Comparison of ENCODE assay signal across 8 cellular contexts in the genomic region with DNA sequence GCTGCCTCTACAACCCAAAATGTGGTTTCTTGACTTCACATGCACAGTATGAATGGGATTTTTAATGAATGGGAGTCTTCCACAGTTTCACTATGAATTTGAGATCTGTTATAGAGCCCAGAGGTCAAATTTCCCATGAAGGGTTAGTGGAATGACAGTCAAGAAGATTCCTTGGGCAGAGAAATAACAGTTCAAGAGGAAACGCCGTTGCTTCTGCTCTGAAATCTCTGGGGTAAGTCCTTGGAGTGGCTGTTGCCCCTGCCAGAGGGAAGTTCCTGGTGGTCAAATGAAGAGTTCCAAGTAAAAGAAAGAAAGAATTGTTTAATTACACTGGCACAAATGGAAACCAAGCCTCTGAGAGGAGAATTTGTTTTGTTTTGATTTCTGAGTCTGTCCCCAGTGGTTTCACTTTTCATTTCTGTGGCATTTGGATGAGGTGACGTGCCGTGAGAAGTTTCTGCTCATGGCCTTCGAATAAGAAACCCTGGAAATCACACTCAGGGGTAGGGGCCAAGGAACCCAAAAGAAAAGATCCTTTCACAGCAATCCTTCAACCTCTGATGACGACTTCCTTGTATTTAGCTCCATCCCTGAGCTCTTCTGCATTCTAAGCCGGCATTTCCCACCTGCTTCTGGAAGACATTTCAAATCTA.
DNase-seq lines count a peak whose midpoint lies in the region; ATAC-seq, FAIRE-seq and TF ChIP-seq lines count a peak whose summit lies in the region.

No MANE protein-coding gene starts in this region.

- H4K20me1 ChIP-seq in GM12878 (ENCODE audit: control insufficient read depth, insufficient read depth): no peaks in the 10 kb centered on the region

- H3K9ac ChIP-seq in GM12878 (ENCODE audit: control insufficient read depth, insufficient read depth, low read length): peak overlapping the region; percentile 36; the same call in 1 of the 2 replicates

- TF ChIP-seq POLR2A in GM12878 (IDR thresholded peaks at IDR 0.05; ENCODE audit: low read depth, low read length) (no peak), gastrocnemius medialis (IDR thresholded peaks at IDR 0.05) (no peak), body of pancreas (IDR thresholded peaks at IDR 0.05) (no peak)

- peak overlapping the region; percentile 4 for H3K27ac Mint-ChIP-seq in activated naive CD4-positive, alpha-beta T cell treated with anti-CD3 and anti-CD28 coated beads, Interleukin-2, amount 50 U/mL, for 24 hours

- FAIRE-seq in GM12878 (lab: Jason Lieb, UNC): peak; percentile 31

- peaks cover 8% of the 10 kb centered on the region; the same call in 1 of the 2 replicates for H3K4me1 ChIP-seq in GM12878 (ENCODE audit: control insufficient read depth, insufficient read depth, low read length)
- peaks cover 3 to 4% of the 10 kb centered on the region in 2 donors for H3K4me1 ChIP-seq in gastrocnemius medialis
- no peaks in the 10 kb centered on the region for H3K4me1 ChIP-seq in body of pancreas

- RAD21 ChIA-PET in GM12878 (lab: Charles Lee; ENCODE audit: unreplicated experiment): interaction anchor here (1.1 to 1.6 kb wide), 2 partner anchors 13 to 25 kb away, joined by 3 to 4 read pairs; no protein-coding TSS in a partner anchor

- no peaks in the 10 kb centered on the region for H3K9me3 Mint-ChIP-seq in activated naive CD4-positive, alpha-beta T cell treated with anti-CD3 and anti-CD28 coated beads, Interleukin-2, amount 50 U/mL, for 24 hours

- POLR2A ChIA-PET in GM12878 (lab: Charles Lee): interaction anchor here (1.2 kb wide), 1 partner anchor 10 kb away, joined by 4 read pairs; no protein-coding TSS in a partner anchor

- 0 out of 6 replicates have a peak, but pooled peaks of 1 of the 3 experiments have one; percentile 1 for TF ChIP-seq CTCF in GM12878 (IDR thresholded peaks at IDR 0.05 in 2 of 3, conservative IDR thresholded peaks at IDR 0.05 in 1 of 3; ENCODE audit: control insufficient read depth in 2 of 3, extremely low read depth in 1 of 3, insufficient read depth in 1 of 3, low read depth in 3 of 3, low read length in 3 of 3)
- TF ChIP-seq CTCF in gastrocnemius medialis (IDR thresholded peaks at IDR 0.05 in 4 of 5, conservative IDR thresholded peaks at IDR 0.05 in 1 of 5): no peak
- TF ChIP-seq CTCF in body of pancreas (IDR thresholded peaks at IDR 0.05): no peak

- no peak for DNase-seq in activated naive CD4-positive, alpha-beta T cell (lab: John Stamatoyannopoulos, UW)
- DNase-seq in GM12878 (ENCODE audit: low read depth, low spot score) (no peak), gastrocnemius medialis (no peak), Ammon's horn (ENCODE audit: low spot score) (no peak), NCI-H1105 (lab: John Stamatoyannopoulos, UW) (no peak), body of pancreas (no peak)

- intact Hi-C loops in GM12878 (cut with micrococcal nuclease; ENCODE audit: unreplicated experiment) (no loop called here), gastrocnemius medialis (cut with DNase I; ENCODE audit: low total_unique reads) (no loop called here), body of pancreas (cut with DNase I) (no loop called here)

- H3K4me3 ChIP-seq in GM12878 (peak overlapping the region; percentile 52; the same call in 1 of the 2 replicates), gastrocnemius medialis (peak overlapping the region; percentile 0 to 48 (median 45)), body of pancreas (no peak overlapping the region)

- peak overlapping the region; percentile 43 for H3K4me3 Mint-ChIP-seq in activated naive CD4-positive, alpha-beta T cell treated with anti-CD3 and anti-CD28 coated beads, Interleukin-2, amount 50 U/mL, for 24 hours

- H3K4me2 ChIP-seq in GM12878 (ENCODE audit: control insufficient read depth, insufficient read depth): peak overlapping the region; percentile 58

- H3K27ac ChIP-seq in GM12878 (ENCODE audit: control insufficient read depth, insufficient read depth): peak overlapping the region; percentile 62
- H3K27ac ChIP-seq in gastrocnemius medialis: peak overlapping the region; percentile 30 to 58 (median 48)
- H3K27ac ChIP-seq in body of pancreas: peak overlapping the region in 1 of 4 donors; percentile 28

- TF ChIP-seq RAD21 in GM12878 (IDR thresholded peaks at IDR 0.05; ENCODE audit: insufficient read depth, low read depth, low read length): no peak

- SMC1A ChIA-PET in GM12878 (lab: Charles Lee; ENCODE audit: uncharacterized antibody, unreplicated experiment): interaction anchor here (0.8 to 10.0 kb wide), 5 partner anchors 10 to 50 kb away, joined by 3 to 59 read pairs (median 12); no protein-coding TSS in a partner anchor

- 10% methylated on average over 7 of the region's 7 CpGs for WGBS in GM12878 (ENCODE audit: insufficient coverage, insufficient replicate concordance, low lambda C conversion rate, missing lambda C conversion rate)
- WGBS in body of pancreas, 2 donors: 63 to 69% methylated on average over 7 of the region's 7 CpGs

- H3K27me3 Mint-ChIP-seq in activated naive CD4-positive, alpha-beta T cell treated with anti-CD3 and anti-CD28 coated beads, Interleukin-2, amount 50 U/mL, for 24 hours: peaks cover 2% of the 10 kb centered on the region

- no peak for TF ChIP-seq EP300 in GM12878 (IDR thresholded peaks at IDR 0.05; ENCODE audit: borderline replicate concordance in 1 of 2, control insufficient read depth in 1 of 2, low read depth in 2 of 2, low read length in 2 of 2)

- H3K4me1 Mint-ChIP-seq in activated naive CD4-positive, alpha-beta T cell treated with anti-CD3 and anti-CD28 coated beads, Interleukin-2, amount 50 U/mL, for 24 hours: peaks cover 12% of the 10 kb centered on the region

- CTCF ChIA-PET in GM12878 (lab: Yijun Ruan, JAX): interaction anchor here (0.6 to 1.9 kb wide), 4 partner anchors 13 to 502 kb away, joined by 3 to 6 read pairs (median 4); no protein-coding TSS in a partner anchor

- no peaks in the 10 kb centered on the region for H3K36me3 ChIP-seq in GM12878 (ENCODE audit: control insufficient read depth in 2 of 2, insufficient read depth in 2 of 2, low read length in 1 of 2)
- H3K36me3 ChIP-seq in gastrocnemius medialis: no peaks in the 10 kb centered on the region
- no peaks in the 10 kb centered on the region for H3K36me3 ChIP-seq in body of pancreas (replicated peaks in 1 of 2; ENCODE audit: insufficient read depth in 1 of 2, low read depth in 2 of 2)

- no peaks in the 10 kb centered on the region for H3K36me3 Mint-ChIP-seq in activated naive CD4-positive, alpha-beta T cell treated with anti-CD3 and anti-CD28 coated beads, Interleukin-2, amount 50 U/mL, for 24 hours

- in situ Hi-C loops in GM12878 (cut with MboI) (no loop called here), gastrocnemius medialis (cut with MboI; ENCODE audit: low sequenced_read_pairs in 4 of 4) (no loop called here)

- ATAC-seq in HG03108 (IDR thresholded peaks at IDR 0.05; ENCODE audit: unreplicated experiment) (peak; percentile 90), GM12878 (peak; percentile 90), gastrocnemius medialis (peak in 1 of 2 donors; percentile 72), body of pancreas (no peak)

- no peaks in the 10 kb centered on the region for H3K79me2 ChIP-seq in GM12878 (ENCODE audit: control insufficient read depth, insufficient read depth, low read length)

- H3K9me3 ChIP-seq in GM12878 (replicated peaks; ENCODE audit: control insufficient read depth, insufficient read depth, low read length): 0 out of 3 replicates have a peak, but pooled peaks cover 2% of the 10 kb centered on the region
- no peaks in the 10 kb centered on the region for H3K9me3 ChIP-seq in gastrocnemius medialis
- no peaks in the 10 kb centered on the region for H3K9me3 ChIP-seq in body of pancreas

- peak overlapping the region; percentile 86 for H2AFZ ChIP-seq in GM12878 (ENCODE audit: control insufficient read depth, low read depth, low read length)

- no peaks in the 10 kb centered on the region for H3K27me3 ChIP-seq in GM12878 (replicated peaks in 1 of 2; ENCODE audit: control insufficient read depth in 2 of 2, insufficient read depth in 2 of 2, low read length in 1 of 2)
- no peaks in the 10 kb centered on the region for H3K27me3 ChIP-seq in gastrocnemius medialis
- no peaks in the 10 kb centered on the region for H3K27me3 ChIP-seq in body of pancreas

- no TSS peak for BruUV-seq in GM12878 (replicated peaks; lab: Mats Ljungman, UMichigan)

TF ChIP-seq in GM12878, 131 proteins besides CTCF, POLR2A, EP300 and RAD21 (continues in another document):
- TF ChIP-seq TBL1XR1 (IDR thresholded peaks at IDR 0.05; ENCODE audit: low read depth, low read length) (no peak), NBN (IDR thresholded peaks at IDR 0.05) (no peak), MXI1 (IDR thresholded peaks at IDR 0.05; ENCODE audit: low read depth, low read length) (no peak), IKZF2 (IDR thresholded peaks at IDR 0.05) (peak in 1 of 2 experiments; percentile 39; a peak in 2 of 4 replicates)
- TF ChIP-seq, protein P1, sequence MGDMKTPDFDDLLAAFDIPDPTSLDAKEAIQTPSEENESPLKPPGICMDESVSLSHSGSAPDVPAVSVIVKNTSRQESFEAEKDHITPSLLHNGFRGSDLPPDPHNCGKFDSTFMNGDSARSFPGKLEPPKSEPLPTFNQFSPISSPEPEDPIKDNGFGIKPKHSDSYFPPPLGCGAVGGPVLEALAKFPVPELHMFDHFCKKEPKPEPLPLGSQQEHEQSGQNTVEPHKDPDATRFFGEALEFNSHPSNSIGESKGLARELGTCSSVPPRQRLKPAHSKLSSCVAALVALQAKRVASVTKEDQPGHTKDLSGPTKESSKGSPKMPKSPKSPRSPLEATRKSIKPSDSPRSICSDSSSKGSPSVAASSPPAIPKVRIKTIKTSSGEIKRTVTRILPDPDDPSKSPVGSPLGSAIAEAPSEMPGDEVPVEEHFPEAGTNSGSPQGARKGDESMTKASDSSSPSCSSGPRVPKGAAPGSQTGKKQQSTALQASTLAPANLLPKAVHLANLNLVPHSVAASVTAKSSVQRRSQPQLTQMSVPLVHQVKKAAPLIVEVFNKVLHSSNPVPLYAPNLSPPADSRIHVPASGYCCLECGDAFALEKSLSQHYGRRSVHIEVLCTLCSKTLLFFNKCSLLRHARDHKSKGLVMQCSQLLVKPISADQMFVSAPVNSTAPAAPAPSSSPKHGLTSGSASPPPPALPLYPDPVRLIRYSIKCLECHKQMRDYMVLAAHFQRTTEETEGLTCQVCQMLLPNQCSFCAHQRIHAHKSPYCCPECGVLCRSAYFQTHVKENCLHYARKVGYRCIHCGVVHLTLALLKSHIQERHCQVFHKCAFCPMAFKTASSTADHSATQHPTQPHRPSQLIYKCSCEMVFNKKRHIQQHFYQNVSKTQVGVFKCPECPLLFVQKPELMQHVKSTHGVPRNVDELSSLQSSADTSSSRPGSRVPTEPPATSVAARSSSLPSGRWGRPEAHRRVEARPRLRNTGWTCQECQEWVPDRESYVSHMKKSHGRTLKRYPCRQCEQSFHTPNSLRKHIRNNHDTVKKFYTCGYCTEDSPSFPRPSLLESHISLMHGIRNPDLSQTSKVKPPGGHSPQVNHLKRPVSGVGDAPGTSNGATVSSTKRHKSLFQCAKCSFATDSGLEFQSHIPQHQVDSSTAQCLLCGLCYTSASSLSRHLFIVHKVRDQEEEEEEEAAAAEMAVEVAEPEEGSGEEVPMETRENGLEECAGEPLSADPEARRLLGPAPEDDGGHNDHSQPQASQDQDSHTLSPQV (IDR thresholded peaks at IDR 0.05): no peak

Comparison
In these comparisons a context has a peak if more than half of its experiments do, and no peak if none do; other contexts are left out.
1. H3K4me3 ChIP-seq: peak in GM12878 (single experiment) and gastrocnemius medialis (4 of 4); none in body of pancreas (0 of 2).